10 cellular contexts compared by ENCODE assay signal in the genomic region with DNA sequence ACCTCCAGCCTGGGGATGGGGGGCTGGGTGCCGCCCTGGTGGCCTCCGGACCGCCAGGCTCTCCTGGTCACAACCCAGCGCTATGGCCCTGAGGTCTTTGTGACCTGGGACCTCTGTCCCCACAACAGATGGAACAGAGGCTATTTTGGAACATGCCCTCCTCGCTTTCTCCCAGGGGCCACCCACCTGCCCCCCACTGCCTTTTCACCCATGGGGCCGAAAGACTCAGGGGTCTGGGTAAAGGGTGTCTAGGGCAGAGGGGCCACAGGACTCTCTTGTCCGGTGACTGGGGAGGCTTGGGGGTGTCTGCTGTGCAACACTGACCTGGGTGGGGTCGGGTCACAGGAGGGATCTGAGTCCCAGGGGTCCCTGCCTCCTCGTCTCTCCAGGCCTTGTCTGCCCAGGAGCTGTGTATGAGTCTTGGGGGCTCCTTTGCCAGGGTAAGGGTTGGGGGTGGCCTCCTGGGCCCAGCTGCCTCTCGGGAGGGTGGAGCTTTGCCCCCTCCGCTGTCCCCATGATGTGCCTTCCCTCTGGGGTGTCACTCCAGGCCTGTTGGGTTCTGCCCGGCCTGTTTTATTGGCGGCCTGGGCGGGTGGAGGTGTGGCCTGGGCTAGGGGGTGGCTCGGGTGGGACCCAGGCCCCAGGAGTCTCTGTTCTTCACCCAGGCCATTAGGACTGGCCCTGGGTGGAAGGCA. TPM values are rescaled to one million over a fixed set of nuclear protein-coding genes. Genes with fewer than 3 reads are reported as not detected.
A peak's percentile ranks its signal among the peaks of the same experiment; 100 is the strongest.
DNase-seq lines count a peak whose midpoint lies in the region; ATAC-seq and TF ChIP-seq lines count a peak whose summit lies in the region.
"Had no signal": no experiment of that assay in that cellular context is flagged by ENCODE, and none has a peak within 500 bp of the region (broad histone marks: within the 10 kb centered on the region; RNA-seq: fewer than 3 reads in every experiment).

No MANE protein-coding gene starts in this region.

- CTCF ChIA-PET in activated CD4-positive, alpha-beta T cell treated with anti-CD3 and anti-CD28 coated beads, Interleukin-2, amount 10 ng/mL, durations not matched to agents 7 days and 5 days (lab: Charles Lee): no interaction called here
- CTCF ChIA-PET in activated CD4-positive, alpha-beta T cell treated with anti-CD3 and anti-CD28 coated beads for 36 hours (lab: Charles Lee): no interaction called here

- TF ChIP-seq CTCF in GM20000 (IDR thresholded peaks at IDR 0.05; ENCODE audit: extremely low read depth, missing control alignments): no peak

- peaks cover 5% of the 10 kb centered on the region; the same call in 1 of the 2 replicates for H4K20me1 ChIP-seq in Karpas-422 (ENCODE audit: insufficient read depth, low read depth, low read length)

- H3K36me3 ChIP-seq in subcutaneous abdominal adipose tissue (ENCODE audit: control insufficient read depth in 5 of 5, insufficient read depth in 5 of 5, low read length in 5 of 5) (peaks cover 0 to 17% (median 7%) of the 10 kb centered on the region in 5 donors), Karpas-422 (ENCODE audit: insufficient read depth, low read length) (no peaks in the 10 kb centered on the region)

- H3K36me3 Mint-ChIP-seq in activated CD4-positive, alpha-beta T cell treated with anti-CD3 and anti-CD28 coated beads, Interleukin-2, amount 10 ng/mL, durations not matched to agents 7 days and 5 days (ENCODE audit: low read depth): peaks cover 8% of the 10 kb centered on the region
- H3K36me3 Mint-ChIP-seq in activated CD4-positive, alpha-beta T cell treated with anti-CD3 and anti-CD28 coated beads for 36 hours (ENCODE audit: low read depth): peaks cover 3% of the 10 kb centered on the region
- H3K36me3 Mint-ChIP-seq in activated T-helper 17 cell treated with anti-CD3 and anti-CD28 coated beads, Interleukin-2, amount 50 U/mL, for 72 hours (ENCODE audit: low read depth): peaks cover 16% of the 10 kb centered on the region

- peaks cover 22% of the 10 kb centered on the region for H3K4me1 Mint-ChIP-seq in activated CD4-positive, alpha-beta T cell treated with anti-CD3 and anti-CD28 coated beads, Interleukin-2, amount 10 ng/mL, durations not matched to agents 7 days and 5 days
- peaks cover 13% of the 10 kb centered on the region for H3K4me1 Mint-ChIP-seq in activated CD4-positive, alpha-beta T cell treated with anti-CD3 and anti-CD28 coated beads for 36 hours
- peaks cover 3% of the 10 kb centered on the region for H3K4me1 Mint-ChIP-seq in activated T-helper 17 cell treated with anti-CD3 and anti-CD28 coated beads, Interleukin-2, amount 50 U/mL, for 72 hours

- H2AFZ ChIP-seq in Karpas-422 (ENCODE audit: low read length): no peak overlapping the region

- H3K79me2 ChIP-seq in Karpas-422 (ENCODE audit: low read length): no peaks in the 10 kb centered on the region

- no peak for DNase-seq in activated CD4-positive, alpha-beta T cell treated with anti-CD3 and anti-CD28 coated beads, Interleukin-2, amount 10 ng/mL, durations not matched to agents 7 days and 5 days
- no peak for DNase-seq in activated CD4-positive, alpha-beta T cell treated with anti-CD3 and anti-CD28 coated beads for 36 hours
- DNase-seq in islet precursor cell (peak; percentile 68), Karpas-422 (no peak), KG1 (lab: John Stamatoyannopoulos, UW) (no peak), GM20000 (ENCODE audit: low spot score) (no peak)
- DNase-seq: NCI-H345 had no signal

- H3K9ac ChIP-seq in subcutaneous abdominal adipose tissue (ENCODE audit: low read length in 5 of 5) (peak overlapping the region in 2 of 5 donors; percentile 43 to 64), Karpas-422 (ENCODE audit: low read length) (no peak overlapping the region)

- POLR2A ChIA-PET in activated CD4-positive, alpha-beta T cell treated with anti-CD3 and anti-CD28 coated beads, Interleukin-2, amount 10 ng/mL, durations not matched to agents 7 days and 5 days (lab: Charles Lee): no interaction called here
- POLR2A ChIA-PET in activated CD4-positive, alpha-beta T cell treated with anti-CD3 and anti-CD28 coated beads for 36 hours (lab: Charles Lee): no interaction called here

- H3K27ac ChIP-seq in subcutaneous abdominal adipose tissue (ENCODE audit: low read depth, low read length): peak overlapping the region; percentile 23
- H3K27ac ChIP-seq in Karpas-422 (ENCODE audit: low read length): no peak overlapping the region

- intact Hi-C loops in activated CD4-positive, alpha-beta T cell treated with anti-CD3 and anti-CD28 coated beads for 36 hours (cut with DNase I, micrococcal nuclease): loop anchor here in 1 of 2 experiments (10.0 kb wide), 2 partner anchors 267 to 317 kb away; a partner anchor contains a TSS

- ATAC-seq in activated CD4-positive, alpha-beta T cell treated with anti-CD3 and anti-CD28 coated beads for 36 hours: no peak
- no peak for ATAC-seq in activated T-helper 17 cell treated with anti-CD3 and anti-CD28 coated beads, Interleukin-2, amount 50 U/mL, for 72 hours (replicated peaks)

- H3K4me1 ChIP-seq in subcutaneous abdominal adipose tissue (ENCODE audit: control insufficient read depth in 5 of 5, insufficient read depth in 5 of 5, low read length in 5 of 5) (peaks cover 0 to 49% (median 41%) of the 10 kb centered on the region in 5 donors), Karpas-422 (ENCODE audit: low read length) (peaks cover 25% of the 10 kb centered on the region)

- H3K27me3 Mint-ChIP-seq in activated CD4-positive, alpha-beta T cell treated with anti-CD3 and anti-CD28 coated beads, Interleukin-2, amount 10 ng/mL, durations not matched to agents 7 days and 5 days: no peaks in the 10 kb centered on the region
- H3K27me3 Mint-ChIP-seq in activated CD4-positive, alpha-beta T cell treated with anti-CD3 and anti-CD28 coated beads for 36 hours: no peaks in the 10 kb centered on the region
- H3K27me3 Mint-ChIP-seq in activated T-helper 17 cell treated with anti-CD3 and anti-CD28 coated beads, Interleukin-2, amount 50 U/mL, for 72 hours: no peaks in the 10 kb centered on the region

- H3K27me3 ChIP-seq in subcutaneous abdominal adipose tissue (ENCODE audit: control insufficient read depth in 5 of 5, insufficient read depth in 4 of 5, low read length in 5 of 5) (no peaks in the 10 kb centered on the region), Karpas-422 (ENCODE audit: low read length) (no peaks in the 10 kb centered on the region)

- peak overlapping the region; percentile 43 for H3K4me3 Mint-ChIP-seq in activated CD4-positive, alpha-beta T cell treated with anti-CD3 and anti-CD28 coated beads, Interleukin-2, amount 10 ng/mL, durations not matched to agents 7 days and 5 days
- no peak overlapping the region for H3K4me3 Mint-ChIP-seq in activated CD4-positive, alpha-beta T cell treated with anti-CD3 and anti-CD28 coated beads for 36 hours
- H3K4me3 Mint-ChIP-seq in activated T-helper 17 cell treated with anti-CD3 and anti-CD28 coated beads, Interleukin-2, amount 50 U/mL, for 72 hours: peak overlapping the region; percentile 68

- no peaks in the 10 kb centered on the region for H3K9me3 Mint-ChIP-seq in activated CD4-positive, alpha-beta T cell treated with anti-CD3 and anti-CD28 coated beads, Interleukin-2, amount 10 ng/mL, durations not matched to agents 7 days and 5 days
- H3K9me3 Mint-ChIP-seq in activated CD4-positive, alpha-beta T cell treated with anti-CD3 and anti-CD28 coated beads for 36 hours (ENCODE audit: low read depth): no peaks in the 10 kb centered on the region
- no peaks in the 10 kb centered on the region for H3K9me3 Mint-ChIP-seq in activated T-helper 17 cell treated with anti-CD3 and anti-CD28 coated beads, Interleukin-2, amount 50 U/mL, for 72 hours

- H3K9me2 ChIP-seq in Karpas-422 (replicated peaks; ENCODE audit: insufficient read depth, low read length): no peaks in the 10 kb centered on the region

- H3K4me3 ChIP-seq in subcutaneous abdominal adipose tissue (ENCODE audit: low read depth in 1 of 5, low read length in 5 of 5): peak overlapping the region; percentile 5 to 80 (median 53)
- H3K4me3 ChIP-seq in Karpas-422 (ENCODE audit: low read length): no peak overlapping the region

- H3K9me3 ChIP-seq in subcutaneous abdominal adipose tissue (ENCODE audit: control insufficient read depth in 5 of 5, low read length in 5 of 5) (no peaks in the 10 kb centered on the region), Karpas-422 (ENCODE audit: low read length) (no peaks in the 10 kb centered on the region)

- H3K27ac Mint-ChIP-seq in activated CD4-positive, alpha-beta T cell treated with anti-CD3 and anti-CD28 coated beads, Interleukin-2, amount 10 ng/mL, durations not matched to agents 7 days and 5 days: no peak overlapping the region
- no peak overlapping the region for H3K27ac Mint-ChIP-seq in activated CD4-positive, alpha-beta T cell treated with anti-CD3 and anti-CD28 coated beads for 36 hours
- no peak overlapping the region for H3K27ac Mint-ChIP-seq in activated T-helper 17 cell treated with anti-CD3 and anti-CD28 coated beads, Interleukin-2, amount 50 U/mL, for 72 hours

- H3K4me2 ChIP-seq in Karpas-422 (ENCODE audit: low read depth, low read length, poor library complexity, severe bottlenecking): no peak overlapping the region

RNA-seq across cellular contexts. Expression of a gene that starts 2.0 kb away (rescaled TPM):
- 10 to 100 TPM; 25.8 to 28.4 TPM for total RNA-seq in activated CD4-positive, alpha-beta T cell treated with anti-CD3 and anti-CD28 coated beads, Interleukin-2, amount 10 ng/mL, durations not matched to agents 7 days and 5 days
- total RNA-seq in activated CD4-positive, alpha-beta T cell treated with anti-CD3 and anti-CD28 coated beads for 36 hours: 10 to 100 TPM; 25.1 to 36.0 TPM
- total RNA-seq in activated T-helper 17 cell treated with anti-CD3 and anti-CD28 coated beads, Interleukin-2, amount 50 U/mL, for 72 hours: 10 to 100 TPM; 50.3 to 79.3 TPM
- 2.0 and 4.6 TPM in 2 replicates for total RNA-seq in Karpas-422 (2014; rRNA removed; shearing (Covaris generic); ENCODE audit: low replicate concordance)

RNA-seq across cellular contexts. Expression of a gene that starts 10.7 kb away (rescaled TPM):
- 1 to 10 TPM in 1 of 2 experiments, under 1 TPM in 1; 0.72 to 1.1 TPM for total RNA-seq in activated CD4-positive, alpha-beta T cell treated with anti-CD3 and anti-CD28 coated beads, Interleukin-2, amount 10 ng/mL, durations not matched to agents 7 days and 5 days
- total RNA-seq in activated CD4-positive, alpha-beta T cell treated with anti-CD3 and anti-CD28 coated beads for 36 hours: 10 to 100 TPM; 14.3 to 18.4 TPM
- total RNA-seq in activated T-helper 17 cell treated with anti-CD3 and anti-CD28 coated beads, Interleukin-2, amount 50 U/mL, for 72 hours: 10 to 100 TPM; 17.5 to 53.1 TPM
- not detected in 2 replicates for total RNA-seq in Karpas-422 (2014; rRNA removed; shearing (Covaris generic); ENCODE audit: low replicate concordance)
- total RNA-seq: renal cortical epithelial cell had no signal

RNA-seq across cellular contexts. Expression of a gene that starts 14.8 kb away (rescaled TPM):
- total RNA-seq in activated CD4-positive, alpha-beta T cell treated with anti-CD3 and anti-CD28 coated beads, Interleukin-2, amount 10 ng/mL, durations not matched to agents 7 days and 5 days: 100 to 1,000 TPM; 120 to 121 TPM
- total RNA-seq in activated CD4-positive, alpha-beta T cell treated with anti-CD3 and anti-CD28 coated beads for 36 hours: 10 to 100 TPM; 73.7 to 83.3 TPM
- 10 to 100 TPM; 78.5 to 79.3 TPM for total RNA-seq in activated T-helper 17 cell treated with anti-CD3 and anti-CD28 coated beads, Interleukin-2, amount 50 U/mL, for 72 hours
- total RNA-seq in Karpas-422 (2014; rRNA removed; shearing (Covaris generic); ENCODE audit: low replicate concordance): 41.9 and 43.8 TPM in 2 replicates

RNA-seq across cellular contexts. Expression of a gene that starts 34.6 kb away (rescaled TPM):
- not detected for total RNA-seq in activated CD4-positive, alpha-beta T cell treated with anti-CD3 and anti-CD28 coated beads, Interleukin-2, amount 10 ng/mL, durations not matched to agents 7 days and 5 days
- not detected for total RNA-seq in activated CD4-positive, alpha-beta T cell treated with anti-CD3 and anti-CD28 coated beads for 36 hours
- not detected for total RNA-seq in activated T-helper 17 cell treated with anti-CD3 and anti-CD28 coated beads, Interleukin-2, amount 50 U/mL, for 72 hours
- total RNA-seq in Karpas-422 (2014; rRNA removed; shearing (Covaris generic); ENCODE audit: low replicate concordance): not detected in 2 replicates
- total RNA-seq: renal cortical epithelial cell had no signal

RNA-seq across cellular contexts. Expression of a gene that starts 34.9 kb away (rescaled TPM):
- total RNA-seq in activated CD4-positive, alpha-beta T cell treated with anti-CD3 and anti-CD28 coated beads, Interleukin-2, amount 10 ng/mL, durations not matched to agents 7 days and 5 days: 10 to 100 TPM; 72.5 to 88.1 TPM
- total RNA-seq in activated CD4-positive, alpha-beta T cell treated with anti-CD3 and anti-CD28 coated beads for 36 hours: 10 to 100 TPM; 52.6 to 70.3 TPM
- total RNA-seq in activated T-helper 17 cell treated with anti-CD3 and anti-CD28 coated beads, Interleukin-2, amount 50 U/mL, for 72 hours: 10 to 100 TPM; 60.4 to 64.1 TPM
- total RNA-seq in Karpas-422 (2014; rRNA removed; shearing (Covaris generic); ENCODE audit: low replicate concordance): 10.8 and 14.1 TPM in 2 replicates

Comparison
In these comparisons a context has a peak if more than half of its experiments do, and no peak if none do; other contexts are left out.
1. RNA of a gene that starts 10.7 kb away (total RNA-seq): 17.5 to 53.1 TPM in activated T-helper 17 cell treated with anti-CD3 and anti-CD28 coated beads, Interleukin-2, amount 50 U/mL, for 72 hours and 14.3 to 18.4 TPM in activated CD4-positive, alpha-beta T cell treated with anti-CD3 and anti-CD28 coated beads for 36 hours; 0.72 to 1.1 TPM in activated CD4-positive, alpha-beta T cell treated with anti-CD3 and anti-CD28 coated beads, Interleukin-2, amount 10 ng/mL, durations not matched to agents 7 days and 5 days and not detected in Karpas-422; every median in the first group is over 4 times any median in the second.